ENCODE assay signal across 16 cellular contexts in genomic region chr14:31877333-31877798, GRCh38.
A peak's percentile ranks its signal among the peaks of the same experiment; 100 is the strongest.
DNase-seq lines count a peak whose midpoint lies in the region; ATAC-seq lines count a peak whose summit lies in the region.
"Had no signal": no experiment of that assay in that cellular context is flagged by ENCODE, and none has a peak within 500 bp of the region (broad histone marks: within the 10 kb centered on the region; RNA-seq: fewer than 3 reads in every experiment).

No MANE protein-coding gene starts in this region.

- H3K27ac ChIP-seq in SJSA1 (peak overlapping the region; percentile 10; the same call in 1 of the 2 replicates), subcutaneous abdominal adipose tissue (ENCODE audit: low read depth, low read length) (peak overlapping the region; percentile 45)
- H3K27ac ChIP-seq: Peyer's patch had no signal

- no peaks in the 10 kb centered on the region for H3K4me1 Mint-ChIP-seq in activated T-cell treated with anti-CD3 and anti-CD28 coated beads, Interleukin-2, amount 50 U/mL, for 24 hours (ENCODE audit: low read depth)

- no peaks in the 10 kb centered on the region for H3K36me3 Mint-ChIP-seq in activated T-cell treated with anti-CD3 and anti-CD28 coated beads, Interleukin-2, amount 50 U/mL, for 24 hours (ENCODE audit: low read depth)

- ATAC-seq in HG02798 (IDR thresholded peaks at IDR 0.05; ENCODE audit: poor library complexity, unreplicated experiment): no peak

- no peak overlapping the region for H3K4me3 Mint-ChIP-seq in activated T-cell treated with anti-CD3 and anti-CD28 coated beads, Interleukin-2, amount 50 U/mL, for 24 hours

- H3K27me3 ChIP-seq in SJSA1 (replicated peaks) (no peaks in the 10 kb centered on the region), subcutaneous abdominal adipose tissue (ENCODE audit: control insufficient read depth in 5 of 5, insufficient read depth in 4 of 5, low read length in 5 of 5) (no peaks in the 10 kb centered on the region)
- H3K27me3 ChIP-seq: Peyer's patch, testis had no signal

- H3K36me3 ChIP-seq in SJSA1 (no peaks in the 10 kb centered on the region), subcutaneous abdominal adipose tissue (ENCODE audit: control insufficient read depth in 5 of 5, insufficient read depth in 5 of 5, low read length in 5 of 5) (no peaks in the 10 kb centered on the region)
- H3K36me3 ChIP-seq: Peyer's patch had no signal

- peak overlapping the region in 3 of 5 donors; percentile 20 to 66 (median 40) for H3K9ac ChIP-seq in subcutaneous abdominal adipose tissue (ENCODE audit: low read length in 5 of 5)

- H3K27me3 Mint-ChIP-seq in activated T-cell treated with anti-CD3 and anti-CD28 coated beads, Interleukin-2, amount 50 U/mL, for 24 hours: no peaks in the 10 kb centered on the region

- H3K27ac Mint-ChIP-seq in activated T-cell treated with anti-CD3 and anti-CD28 coated beads, Interleukin-2, amount 50 U/mL, for 24 hours: no peak overlapping the region

- H3K4me1 ChIP-seq in SJSA1 (replicated peaks): peaks cover 30% of the 10 kb centered on the region
- peaks cover 4 to 32% (median 8%) of the 10 kb centered on the region in 5 donors for H3K4me1 ChIP-seq in subcutaneous abdominal adipose tissue (ENCODE audit: control insufficient read depth in 5 of 5, insufficient read depth in 5 of 5, low read length in 5 of 5)
- H3K4me1 ChIP-seq: Peyer's patch, testis had no signal

- DNase-seq in SJSA1 (ENCODE audit: low read depth in 1 of 2, low spot score in 2 of 2) (no peak), fibroblast of gingiva (ENCODE audit: low read depth) (peak; percentile 5), lung microvascular endothelial cell (ENCODE audit: low read depth in 2 of 2) (peak; percentile 30 to 90), NCI-H1436 treated with DMSO at 0.1 percent for 48 hours (lab: John Stamatoyannopoulos, UW) (no peak), NCI-H2107 (lab: John Stamatoyannopoulos, UW) (no peak)
- DNase-seq in activated T-cell treated with anti-CD3 and anti-CD28 coated beads, Interleukin-2, amount 50 U/mL, for 24 hours: no peak
- DNase-seq: Caco-2, hippocampal formation, Kasumi-1, midbrain, NCI-H2029, Peyer's patch, T1000, testis had no signal

- H3K9me3 Mint-ChIP-seq in activated T-cell treated with anti-CD3 and anti-CD28 coated beads, Interleukin-2, amount 50 U/mL, for 24 hours: no peaks in the 10 kb centered on the region

- H3K4me3 ChIP-seq in SJSA1: no peak overlapping the region
- peak overlapping the region; percentile 45 to 66 (median 49) for H3K4me3 ChIP-seq in subcutaneous abdominal adipose tissue (ENCODE audit: low read depth in 1 of 5, low read length in 5 of 5)
- H3K4me3 ChIP-seq: Peyer's patch, testis had no signal

- no peaks in the 10 kb centered on the region for H3K9me3 ChIP-seq in SJSA1 (replicated peaks)
- no peaks in the 10 kb centered on the region for H3K9me3 ChIP-seq in subcutaneous abdominal adipose tissue (ENCODE audit: control insufficient read depth in 5 of 5, low read length in 5 of 5)
- H3K9me3 ChIP-seq: Caco-2, Peyer's patch, testis had no signal

Comparison
In these comparisons a context has a peak if more than half of its experiments do, and no peak if none do; other contexts are left out.
1. DNase-seq: peak in fibroblast of gingiva (single experiment) and lung microvascular endothelial cell (2 of 2); none in SJSA1 (0 of 2), NCI-H1436 treated with DMSO at 0.1 percent for 48 hours (single experiment), activated T-cell treated with anti-CD3 and anti-CD28 coated beads, Interleukin-2, amount 50 U/mL, for 24 hours (single experiment) and NCI-H2107 (single experiment).